27 cellular contexts compared by ENCODE assay signal in the genomic region with DNA sequence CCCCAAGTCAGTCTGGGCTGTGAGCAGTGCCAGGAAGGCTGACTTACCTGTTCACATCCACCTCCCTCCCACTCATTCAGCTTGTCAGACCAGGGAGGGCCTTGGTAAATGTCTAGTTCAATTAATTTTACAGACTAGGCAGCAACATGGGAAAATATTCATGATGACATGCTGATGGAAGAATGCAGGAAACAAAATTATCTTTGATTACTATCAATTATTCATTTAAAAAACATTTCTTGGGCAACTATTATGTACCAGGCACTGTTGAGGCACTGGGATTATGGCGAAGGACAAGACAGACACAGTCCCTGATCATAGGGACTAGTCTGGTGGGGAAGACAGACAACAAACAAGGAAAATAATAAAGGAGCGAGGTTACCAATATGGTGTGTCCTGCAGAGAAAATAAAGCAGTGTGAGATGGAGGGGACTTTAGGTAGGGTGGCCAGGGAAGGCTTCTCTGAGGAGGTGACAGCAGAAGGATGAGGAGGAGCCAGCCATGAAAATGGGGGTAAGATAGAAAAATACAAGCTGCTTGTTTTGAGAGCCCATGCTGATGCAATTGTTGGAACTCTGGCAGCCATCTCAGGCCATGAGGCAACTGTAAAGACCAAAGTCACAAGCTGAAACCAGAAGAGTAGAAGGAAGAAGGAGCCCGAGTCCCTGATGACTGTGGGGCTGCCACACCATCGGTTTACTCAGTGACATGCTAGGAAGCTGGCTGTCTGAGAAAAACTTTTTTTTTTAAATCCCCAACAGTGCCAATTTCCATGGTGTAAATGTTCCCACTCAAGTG. TPM values are rescaled to one million over a fixed set of nuclear protein-coding genes. Genes with fewer than 3 reads are reported as not detected.
DNase-seq lines count a peak whose midpoint lies in the region; ATAC-seq, FAIRE-seq and TF ChIP-seq lines count a peak whose summit lies in the region.
"Had no signal": no experiment of that assay in that cellular context is flagged by ENCODE, and none has a peak within 500 bp of the region (broad histone marks: within the 10 kb centered on the region; RNA-seq: fewer than 3 reads in every experiment).

No MANE protein-coding gene starts in this region.

- H3F3A ChIP-seq in smooth muscle cell (ENCODE audit: low read depth): no peaks in the 10 kb centered on the region

- no peak overlapping the region for H3K4me3 ChIP-seq in astrocyte (ENCODE audit: insufficient read depth, low read depth, low read length)
- H3K4me3 ChIP-seq in smooth muscle cell: no peak overlapping the region
- H3K4me3 ChIP-seq: Peyer's patch, thoracic aorta had no signal

- H3K27ac Mint-ChIP-seq in astrocyte (ENCODE audit: unreplicated experiment): no peak overlapping the region
- H3K27ac Mint-ChIP-seq: activated naive CD4-positive, alpha-beta T cell treated with anti-CD3 and anti-CD28 coated beads, Interleukin-2, amount 50 U/mL, for 24 hours; activated T-helper 1 cell treated with anti-CD3 and anti-CD28 coated beads, Interleukin-12 subunit alpha, Interleukin-12 subunit beta, Interleukin-2, Interleukin-4 antibody, amounts not matched to agents 30 ng/mL and 10 ng/mL and 1 ng/mL, durations not matched to agents 14 hours and 24 hours and 36 hours; progenitor cell of endocrine pancreas; stimulated activated memory B cell treated with anti-CD40 and anti-IgM and Interleukin-4, amounts not matched to agents 10 μg/mL and 1 μg/mL and 100 μg/mL, for 72 hours had no signal

- H3K4me2 ChIP-seq in astrocyte (ENCODE audit: low read length) (no peak overlapping the region), smooth muscle cell (no peak overlapping the region)

- H3K36me3 Mint-ChIP-seq in astrocyte (ENCODE audit: low read depth, unreplicated experiment): peaks cover 25% of the 10 kb centered on the region

- no peaks in the 10 kb centered on the region for H4K20me1 ChIP-seq in astrocyte (ENCODE audit: insufficient read depth, low read length)
- H4K20me1 ChIP-seq in smooth muscle cell (ENCODE audit: low read depth): no peaks in the 10 kb centered on the region

- H3K27me3 ChIP-seq in astrocyte (ENCODE audit: insufficient read depth, low read length) (no peaks in the 10 kb centered on the region), smooth muscle cell (ENCODE audit: low read depth) (no peaks in the 10 kb centered on the region)
- H3K27me3 ChIP-seq: BE2C, Peyer's patch had no signal

- peaks cover 7% of the 10 kb centered on the region for H3K79me2 ChIP-seq in astrocyte (ENCODE audit: insufficient read depth, low read length)
- no peaks in the 10 kb centered on the region for H3K79me2 ChIP-seq in smooth muscle cell (ENCODE audit: low read depth)

- peaks cover 42% of the 10 kb centered on the region for H3K4me1 ChIP-seq in astrocyte (ENCODE audit: insufficient read depth, low read length)
- H3K4me1 ChIP-seq in smooth muscle cell (ENCODE audit: low read depth): no peaks in the 10 kb centered on the region
- H3K4me1 ChIP-seq: BE2C had no signal

- no peak for FAIRE-seq in astrocyte (lab: Jason Lieb, UNC)
- FAIRE-seq: endothelial cell of umbilical vein, G401.6 had no signal

- H3K27me3 Mint-ChIP-seq in astrocyte (ENCODE audit: low read depth, unreplicated experiment): no peaks in the 10 kb centered on the region
- H3K27me3 Mint-ChIP-seq: activated naive CD4-positive, alpha-beta T cell treated with anti-CD3 and anti-CD28 coated beads, Interleukin-2, amount 50 U/mL, for 24 hours; progenitor cell of endocrine pancreas; stimulated activated memory B cell treated with anti-CD40 and anti-IgM and Interleukin-4, amounts not matched to agents 10 μg/mL and 1 μg/mL and 100 μg/mL, for 72 hours had no signal

- DNase-seq in ELR (ENCODE audit: low read depth): peak; percentile 55
- DNase-seq in astrocyte (ENCODE audit: low read depth): peak; percentile 22
- DNase-seq in iris pigment epithelial cell (ENCODE audit: low read depth): peak; percentile 44
- no peak for DNase-seq in smooth muscle cell (lab: John Stamatoyannopoulos, UW; ENCODE audit: unreplicated experiment)
- DNase-seq in left colon: no peak
- no peak for DNase-seq in 8988T
- DNase-seq in cortex of kidney (lab: John Stamatoyannopoulos, UW): no peak
- DNase-seq: ACHN; activated CD4-positive, alpha-beta T cell treated with anti-CD3 and anti-CD28 coated beads, Interleukin-2, amount 50 U/mL, for 1 hour; aorta; BE2C; central memory CD4-positive, alpha-beta T cell; DMS153; NCI-H1105; NCI-H2029; NCI-H69; Peyer's patch; SIG-M5; stimulated activated CD4-positive, alpha-beta T cell treated with anti-CD3 and anti-CD28 coated beads, Interleukin-4, amount 100 ng/mL, for 4 hours; T-helper 9 cell had no signal

- TF ChIP-seq CTCF in astrocyte (IDR thresholded peaks at IDR 0.05; ENCODE audit: insufficient read depth, low read depth, low read length): no peak
- TF ChIP-seq CTCF in smooth muscle cell (IDR thresholded peaks at IDR 0.05; ENCODE audit: borderline replicate concordance, insufficient read depth, poor library complexity, severe bottlenecking): no peak

- intact Hi-C loops in left colon (cut with DNase I, micrococcal nuclease): no loop called here

- no peak for ATAC-seq in left colon
- ATAC-seq: stimulated activated memory B cell treated with anti-CD40 and anti-IgM and Interleukin-4, amounts not matched to agents 10 μg/mL and 1 μg/mL and 100 μg/mL, for 72 hours had no signal

- H3K4me1 Mint-ChIP-seq in astrocyte (ENCODE audit: low read depth, unreplicated experiment): peaks cover 16% of the 10 kb centered on the region

- H3K36me3 ChIP-seq in astrocyte (ENCODE audit: insufficient read depth, low read length) (no peaks in the 10 kb centered on the region), smooth muscle cell (ENCODE audit: low read depth) (no peaks in the 10 kb centered on the region)
- H3K36me3 ChIP-seq: BE2C, Peyer's patch, thoracic aorta had no signal

- H3K9me3 ChIP-seq in astrocyte (ENCODE audit: insufficient read depth, low read depth, low read length): no peaks in the 10 kb centered on the region
- no peaks in the 10 kb centered on the region for H3K9me3 ChIP-seq in smooth muscle cell (replicated peaks; ENCODE audit: low read depth)
- H3K9me3 ChIP-seq: BE2C, Peyer's patch, thoracic aorta had no signal

- WGBS in smooth muscle cell (ENCODE audit: low lambda C conversion rate): 98% methylated on average over 4 of the region's 4 CpGs

- H3K9me3 Mint-ChIP-seq in astrocyte (ENCODE audit: unreplicated experiment): peaks cover 5% of the 10 kb centered on the region
- H3K9me3 Mint-ChIP-seq: activated naive CD4-positive, alpha-beta T cell treated with anti-CD3 and anti-CD28 coated beads, Interleukin-2, amount 50 U/mL, for 24 hours; activated T-helper 1 cell treated with anti-CD3 and anti-CD28 coated beads, Interleukin-12 subunit alpha, Interleukin-12 subunit beta, Interleukin-2, Interleukin-4 antibody, amounts not matched to agents 30 ng/mL and 10 ng/mL and 1 ng/mL, durations not matched to agents 14 hours and 24 hours and 36 hours; stimulated activated memory B cell treated with anti-CD40 and anti-IgM and Interleukin-4, amounts not matched to agents 10 μg/mL and 1 μg/mL and 100 μg/mL, for 72 hours had no signal

- H3K9ac ChIP-seq in astrocyte (ENCODE audit: low read length) (no peak overlapping the region), smooth muscle cell (ENCODE audit: low read depth) (no peak overlapping the region)

- H2AFZ ChIP-seq in astrocyte (ENCODE audit: low read depth, low read length) (no peak overlapping the region), smooth muscle cell (ENCODE audit: low read depth) (no peak overlapping the region)

- H3K27ac ChIP-seq in astrocyte (ENCODE audit: low read depth, low read length) (no peak overlapping the region), smooth muscle cell (ENCODE audit: low read depth) (peak overlapping the region; percentile 35)
- H3K27ac ChIP-seq: Peyer's patch, thoracic aorta had no signal

- H3K4me3 Mint-ChIP-seq in astrocyte (ENCODE audit: unreplicated experiment): no peak overlapping the region
- H3K4me3 Mint-ChIP-seq: activated naive CD4-positive, alpha-beta T cell treated with anti-CD3 and anti-CD28 coated beads, Interleukin-2, amount 50 U/mL, for 24 hours; activated T-helper 1 cell treated with anti-CD3 and anti-CD28 coated beads, Interleukin-12 subunit alpha, Interleukin-12 subunit beta, Interleukin-2, Interleukin-4 antibody, amounts not matched to agents 30 ng/mL and 10 ng/mL and 1 ng/mL, durations not matched to agents 14 hours and 24 hours and 36 hours; stimulated activated memory B cell treated with anti-CD40 and anti-IgM and Interleukin-4, amounts not matched to agents 10 μg/mL and 1 μg/mL and 100 μg/mL, for 72 hours had no signal

RNA-seq across cellular contexts. Expression of a gene that starts 14.0 kb away (rescaled TPM):
- 10.8 and 11.5 TPM in 2 replicates for total RNA-seq in astrocyte
- total RNA-seq in smooth muscle cell: 1.3 TPM in 2 replicates
- 3.6 and 3.9 TPM in 2 replicates for polyA plus RNA-seq in smooth muscle cell
- 1 to 10 TPM; 4.5 to 6.7 TPM for total RNA-seq in left colon

Comparison
In these comparisons a context has a peak if more than half of its experiments do, and no peak if none do; other contexts are left out.
1. DNase-seq: peak in ELR (single experiment), astrocyte (single experiment) and iris pigment epithelial cell (single experiment); none in smooth muscle cell (single experiment), left colon (0 of 2), 8988T (single experiment) and cortex of kidney (single experiment).